In genomic region chr6:15253107-15254073, GRCh38 we compare ENCODE assay signal across 12 cellular contexts. TPM values are rescaled to one million over a fixed set of nuclear protein-coding genes. Genes with fewer than 3 reads are reported as not detected.
A peak's percentile ranks its signal among the peaks of the same experiment; 100 is the strongest.
DNase-seq lines count a peak whose midpoint lies in the region; ATAC-seq and TF ChIP-seq lines count a peak whose summit lies in the region.
"Had no signal": no experiment of that assay in that cellular context is flagged by ENCODE, and none has a peak within 500 bp of the region (broad histone marks: within the 10 kb centered on the region; RNA-seq: fewer than 3 reads in every experiment).

No MANE protein-coding gene starts in this region.

- TF ChIP-seq CTCF in endothelial cell (IDR thresholded peaks at IDR 0.05; ENCODE audit: unreplicated experiment), result no peak

- H3K9me3 ChIP-seq in T-helper 17 cell (ENCODE audit: control insufficient read depth, low read length, poor library complexity, severe bottlenecking), result no peaks in the 10 kb centered on the region
- H3K9me3 ChIP-seq: breast epithelium, transverse colon had no signal

- no peaks in the 10 kb centered on the region for H3K36me3 Mint-ChIP-seq in T-helper 17 cell (ENCODE audit: low read depth)
- peaks cover 8% of the 10 kb centered on the region for H3K36me3 Mint-ChIP-seq in endothelial cell (ENCODE audit: low read depth, unreplicated experiment)

- DNase-seq in stimulated activated CD4-positive, alpha-beta T cell treated with anti-CD3 and anti-CD28 coated beads, Interleukin-15, amount 100 ng/mL, for 24 hours, result peak; percentile 43
- no peak for DNase-seq in stimulated activated CD4-positive, alpha-beta T cell treated with anti-CD3 and anti-CD28 coated beads, Interleukin-2, amount 100 ng/mL, for 48 hours
- DNase-seq in T-helper 17 cell (no peak), endothelial cell (ENCODE audit: low spot score) (no peak), substantia nigra (lab: John Stamatoyannopoulos, UW) (no peak), NCI-H69 (lab: John Stamatoyannopoulos, UW) (no peak)
- DNase-seq: occipital lobe, SHP77 treated with DMSO at 0.1 percent for 48 hours, transverse colon had no signal

- ATAC-seq in T-helper 17 cell (no peak), GM18861 (IDR thresholded peaks at IDR 0.05; ENCODE audit: unreplicated experiment) (no peak), HG03378 (IDR thresholded peaks at IDR 0.05; ENCODE audit: unreplicated experiment) (no peak)

- H3K9me3 Mint-ChIP-seq in endothelial cell (ENCODE audit: unreplicated experiment), result no peaks in the 10 kb centered on the region

- H3K4me1 Mint-ChIP-seq in T-helper 17 cell (peaks cover 76% of the 10 kb centered on the region), endothelial cell (ENCODE audit: unreplicated experiment) (peaks cover 56% of the 10 kb centered on the region)

- peak overlapping the region; percentile 71 for H3K27ac ChIP-seq in substantia nigra (ENCODE audit: low read depth, low read length, poor library complexity, severe bottlenecking)
- H3K27ac ChIP-seq: breast epithelium, transverse colon had no signal

- H3K27me3 Mint-ChIP-seq in T-helper 17 cell (no peaks in the 10 kb centered on the region), endothelial cell (ENCODE audit: unreplicated experiment) (peaks cover 5% of the 10 kb centered on the region)

- H3K4me3 Mint-ChIP-seq in T-helper 17 cell (peak overlapping the region; percentile 86), endothelial cell (ENCODE audit: unreplicated experiment) (peak overlapping the region; percentile 24)

- H3K27ac Mint-ChIP-seq in T-helper 17 cell (peak overlapping the region; percentile 98), endothelial cell (ENCODE audit: unreplicated experiment) (peak overlapping the region; percentile 45)

RNA-seq across cellular contexts. Expression of gene JARID2, which starts 7.5 kb away (rescaled TPM):
- total RNA-seq in T-helper 17 cell, result 10 to 100 TPM; 21.9 to 35.5 TPM
- total RNA-seq in endothelial cell (ENCODE audit: unreplicated experiment), result 66.1 TPM
